Comparison of ENCODE assay signal across 19 cellular contexts in genomic region chr7:78284945-78285344, GRCh38.
"Had no signal": no experiment of that assay in that cellular context is flagged by ENCODE, and none has a peak within 500 bp of the region (broad histone marks: within the 10 kb centered on the region; RNA-seq: fewer than 3 reads in every experiment).

No MANE protein-coding gene starts in this region.

- H3K27me3 ChIP-seq: colonic mucosa, pancreas, right lobe of liver, spleen, upper lobe of left lung had no signal

- ATAC-seq: activated CD4-positive, alpha-beta T cell treated with anti-CD3 and anti-CD28 coated beads for 36 hours; natural killer cell; pancreas; right lobe of liver; stimulated activated memory B cell treated with anti-CD40 and anti-IgM and Interleukin-4, amounts not matched to agents 10 μg/mL and 1 μg/mL and 100 μg/mL, for 72 hours; WTC11 had no signal

- H3K9me3 ChIP-seq: colonic mucosa, pancreas, right lobe of liver, spleen, thoracic aorta, upper lobe of left lung had no signal

- H3K4me3 ChIP-seq: colonic mucosa, pancreas, right lobe of liver, spleen, thoracic aorta, upper lobe of left lung had no signal

- H3K27ac ChIP-seq: colonic mucosa, epithelial cell of prostate, pancreas, right lobe of liver, spleen, thoracic aorta, upper lobe of left lung had no signal

- H3K4me1 ChIP-seq: colonic mucosa, pancreas, right lobe of liver, spleen, upper lobe of left lung had no signal

- DNase-seq: activated CD4-positive, alpha-beta T cell treated with anti-CD3 and anti-CD28 coated beads for 36 hours; activated CD4-positive, alpha-beta T cell treated with anti-CD3 and anti-CD28 coated beads, Interleukin-2, amount 50 U/mL, for 48 hours; activated naive CD4-positive, alpha-beta T cell; activated naive CD8-positive, alpha-beta T cell treated with anti-CD3 and anti-CD28 coated beads, Interleukin-2, amount 10 ng/mL, durations not matched to agents 7 days and 5 days; activated T-cell treated with anti-CD3 and anti-CD28 coated beads for 4 hours; colonic mucosa; endodermal cell; foreskin melanocyte; immature natural killer cell; natural killer cell; pancreas; right lobe of liver; spleen; stimulated activated CD4-positive, alpha-beta T cell treated with anti-CD3 and anti-CD28 coated beads, Interleukin-4, amount 100 ng/mL, for 4 hours; upper lobe of left lung had no signal

- FAIRE-seq: pancreas had no signal

- H3K36me3 ChIP-seq: colonic mucosa, pancreas, right lobe of liver, spleen, thoracic aorta, upper lobe of left lung had no signal
